ENCODE assay signal across 21 cellular contexts in genomic region chr22:20224917-20225692, GRCh38. TPM values are rescaled to one million over a fixed set of nuclear protein-coding genes. Genes with fewer than 3 reads are reported as not detected.
DNase-seq lines count a peak whose midpoint lies in the region; ATAC-seq, FAIRE-seq and TF ChIP-seq lines count a peak whose summit lies in the region.
"Had no signal": no experiment of that assay in that cellular context is flagged by ENCODE, and none has a peak within 500 bp of the region (broad histone marks: within the 10 kb centered on the region; RNA-seq: fewer than 3 reads in every experiment).

No MANE protein-coding gene starts in this region.

- no peaks in the 10 kb centered on the region for H3K36me3 Mint-ChIP-seq in brain
- H3K36me3 Mint-ChIP-seq in naive thymus-derived CD4-positive, alpha-beta T cell: no peaks in the 10 kb centered on the region

- no peak overlapping the region for H3K4me3 ChIP-seq in HEK293 (ENCODE audit: low read depth, low read length)
- H3K4me3 ChIP-seq in naive thymus-derived CD4-positive, alpha-beta T cell (ENCODE audit: low read length): no peak overlapping the region
- H3K4me3 ChIP-seq in Peyer's patch: no peak overlapping the region
- H3K4me3 ChIP-seq: PC-9 had no signal

- peaks cover 43% of the 10 kb centered on the region for H3K4me1 Mint-ChIP-seq in brain
- H3K4me1 Mint-ChIP-seq in naive thymus-derived CD4-positive, alpha-beta T cell: no peaks in the 10 kb centered on the region

- TF ChIP-seq CTCF in HEK293 (tag by site-specific recombination; IDR thresholded peaks at IDR 0.05) (no peak), brain (conservative IDR thresholded peaks at IDR 0.05) (no peak), Peyer's patch (IDR thresholded peaks at IDR 0.05) (no peak)

- no peak overlapping the region for H3K27ac ChIP-seq in HEK293 (ENCODE audit: extremely low read depth, low read depth, low read length)
- H3K27ac ChIP-seq in naive thymus-derived CD4-positive, alpha-beta T cell (ENCODE audit: low read depth, low read length): no peak overlapping the region
- H3K27ac ChIP-seq in Peyer's patch: no peak overlapping the region
- H3K27ac ChIP-seq: PC-9 had no signal

- no peak for DNase-seq in naive thymus-derived CD4-positive, alpha-beta T cell
- no peak for DNase-seq in urothelium cell line (ENCODE audit: low spot score)
- DNase-seq in AG08395 (ENCODE audit: low spot score): no peak
- no peak for DNase-seq in Peyer's patch
- no peak for DNase-seq in putamen (ENCODE audit: low spot score)
- DNase-seq: CD4-positive, alpha-beta T cell; COR-L47; DMS 273 treated with DMSO at 0.1 percent for 48 hours; DMS79 treated with DMSO at 0.1 percent for 48 hours; GOT3; KG1; NCI-H1092; NCI-H1436; NCI-H187 treated with DMSO at 0.1 percent for 48 hours; NCI-H2107; NCI-H510A; PC-9; SIG-M5 had no signal

- ATAC-seq in naive thymus-derived CD4-positive, alpha-beta T cell: no peak
- ATAC-seq: SK-N-SH treated with all-trans-retinoic acid at 6 μM for 48 hours had no signal

- no peaks in the 10 kb centered on the region for H3K4me1 ChIP-seq in HEK293 (ENCODE audit: control insufficient read depth, insufficient read depth, low read length)
- H3K4me1 ChIP-seq in naive thymus-derived CD4-positive, alpha-beta T cell (ENCODE audit: control insufficient read depth in 2 of 2, insufficient read depth in 2 of 2, low read length in 2 of 2): no peaks in the 10 kb centered on the region
- H3K4me1 ChIP-seq in Peyer's patch: no peaks in the 10 kb centered on the region

- intact Hi-C loops in naive thymus-derived CD4-positive, alpha-beta T cell (cut with micrococcal nuclease): no loop called here

- POLR2A ChIA-PET in HEK293 (lab: Yijun Ruan, JAX): no interaction called here
- POLR2A ChIA-PET in naive thymus-derived CD4-positive, alpha-beta T cell (lab: Charles Lee): no interaction called here

- peak; percentile 100 for FAIRE-seq in urothelium cell line (lab: Jason Lieb, UNC)

- H3K4me3 Mint-ChIP-seq in brain: peak overlapping the region in 1 of 5 experiments; percentile 26
- peak overlapping the region in 1 of 10 donors; percentile 16 for H3K4me3 Mint-ChIP-seq in naive thymus-derived CD4-positive, alpha-beta T cell
- H3K4me3 Mint-ChIP-seq: CD4-positive, alpha-beta T cell had no signal

- peaks cover 2% of the 10 kb centered on the region for H3K27me3 Mint-ChIP-seq in brain
- no peaks in the 10 kb centered on the region for H3K27me3 Mint-ChIP-seq in naive thymus-derived CD4-positive, alpha-beta T cell
- H3K27me3 Mint-ChIP-seq: CD4-positive, alpha-beta T cell had no signal

- no peaks in the 10 kb centered on the region for H3K36me3 ChIP-seq in HEK293 (ENCODE audit: control insufficient read depth in 2 of 2, insufficient read depth in 1 of 2, low read length in 2 of 2)
- no peaks in the 10 kb centered on the region for H3K36me3 ChIP-seq in naive thymus-derived CD4-positive, alpha-beta T cell (ENCODE audit: control insufficient read depth in 2 of 3, insufficient read depth in 3 of 3, low read length in 3 of 3)
- H3K36me3 ChIP-seq in Peyer's patch: no peaks in the 10 kb centered on the region

- H3K9me3 ChIP-seq in HEK293 (ENCODE audit: control insufficient read depth, insufficient read depth, low read depth, low read length): no peaks in the 10 kb centered on the region
- no peaks in the 10 kb centered on the region for H3K9me3 ChIP-seq in naive thymus-derived CD4-positive, alpha-beta T cell (ENCODE audit: control insufficient read depth in 2 of 3, low read length in 3 of 3)
- H3K9me3 ChIP-seq in Peyer's patch: no peaks in the 10 kb centered on the region

- peaks cover 0 to 3% (median 0%) of the 10 kb centered on the region in 5 experiments for H3K9me3 Mint-ChIP-seq in brain
- H3K9me3 Mint-ChIP-seq in naive thymus-derived CD4-positive, alpha-beta T cell: peaks cover 0 to 12% (median 0%) of the 10 kb centered on the region in 11 donors
- H3K9me3 Mint-ChIP-seq: CD4-positive, alpha-beta T cell had no signal

- peak overlapping the region in 3 of 5 experiments; percentile 64 to 82 (median 65) for H3K27ac Mint-ChIP-seq in brain
- peak overlapping the region in 5 of 9 donors; percentile 17 to 75 (median 56) for H3K27ac Mint-ChIP-seq in naive thymus-derived CD4-positive, alpha-beta T cell
- H3K27ac Mint-ChIP-seq: CD4-positive, alpha-beta T cell had no signal

- H3K27me3 ChIP-seq in naive thymus-derived CD4-positive, alpha-beta T cell (ENCODE audit: control insufficient read depth in 2 of 2, insufficient read depth in 2 of 2, low read length in 2 of 2): no peaks in the 10 kb centered on the region
- H3K27me3 ChIP-seq in Peyer's patch: no peaks in the 10 kb centered on the region

- TF ChIP-seq POLR2A in Peyer's patch (IDR thresholded peaks at IDR 0.05): no peak

- CTCF ChIA-PET in HEK293 (lab: Yijun Ruan, JAX): interaction anchor here (0.7 to 2.8 kb wide), 2 partner anchors 13 to 54 kb away, joined by 3 to 12 read pairs; no protein-coding TSS in a partner anchor
- CTCF ChIA-PET in naive thymus-derived CD4-positive, alpha-beta T cell (lab: Charles Lee): no interaction called here

TF ChIP-seq in HEK293, 187 proteins besides CTCF, POLR2A, EP300 and RAD21:
- TF ChIP-seq ZNF18 (tag by site-specific recombination; IDR thresholded peaks at IDR 0.05) (peak; percentile 62), EGR2 (tag by site-specific recombination; IDR thresholded peaks at IDR 0.05; ENCODE audit: low read depth) (no peak)

RNA-seq across cellular contexts. Expression of gene RTN4R, which starts 43.0 kb away (rescaled TPM):
- polyA plus RNA-seq in brain (ENCODE audit: insufficient read depth, low read depth, low replicate concordance): 21.3 TPM
- total RNA-seq in naive thymus-derived CD4-positive, alpha-beta T cell: 1 to 10 TPM in 4 of 5 experiments, under 1 TPM in 1; 0.98 to 2.7 (median 1.8) TPM
- polyA plus RNA-seq in naive thymus-derived CD4-positive, alpha-beta T cell: 1 to 10 TPM; 2.2 to 2.9 TPM
- total RNA-seq in Peyer's patch: 1 to 10 TPM; 5.2 to 9.1 (median 5.7) TPM
